ENCODE assay signal across 27 cellular contexts in genomic region chr3:13705702-13706280, GRCh38.
A peak's percentile ranks its signal among the peaks of the same experiment; 100 is the strongest.
DNase-seq lines count a peak whose midpoint lies in the region; ATAC-seq and TF ChIP-seq lines count a peak whose summit lies in the region.
"Had no signal": no experiment of that assay in that cellular context is flagged by ENCODE, and none has a peak within 500 bp of the region (broad histone marks: within the 10 kb centered on the region; RNA-seq: fewer than 3 reads in every experiment).

No MANE protein-coding gene starts in this region.

- H3K36me3 Mint-ChIP-seq in endodermal cell (ENCODE audit: low read depth): no peaks in the 10 kb centered on the region
- H3K36me3 Mint-ChIP-seq: CD4-positive, alpha-beta memory T cell; stimulated activated memory B cell treated with anti-CD40 and anti-IgM and Interleukin-4, amounts not matched to agents 10 μg/mL and 1 μg/mL and 100 μg/mL, for 72 hours had no signal

- ATAC-seq in heart right ventricle (no peak), aorta (ENCODE audit: low FRiP score) (no peak), HG03159 (IDR thresholded peaks at IDR 0.05; ENCODE audit: unreplicated experiment) (no peak)
- ATAC-seq: stimulated activated memory B cell treated with anti-CD40 and anti-IgM and Interleukin-4, amounts not matched to agents 10 μg/mL and 1 μg/mL and 100 μg/mL, for 72 hours; T-helper 17 cell had no signal

- H3K9ac ChIP-seq in endodermal cell (ENCODE audit: extremely low read depth, low read length, poor library complexity, severe bottlenecking): no peak overlapping the region
- H3K9ac ChIP-seq: SK-N-SH had no signal

- no peak overlapping the region for H3K27ac Mint-ChIP-seq in endodermal cell
- H3K27ac Mint-ChIP-seq: activated CD4-positive, alpha-beta T cell treated with anti-CD3 and anti-CD28 coated beads, Interleukin-2, amount 10 ng/mL, durations not matched to agents 7 days and 5 days; CD4-positive, alpha-beta memory T cell; H9; stimulated activated memory B cell treated with anti-CD40 and anti-IgM and Interleukin-4, amounts not matched to agents 10 μg/mL and 1 μg/mL and 100 μg/mL, for 72 hours; T-helper 17 cell had no signal

- intact Hi-C loops in heart right ventricle (cut with DNase I): no loop called here
- intact Hi-C loops in posterior vena cava (cut with DNase I): no loop called here
- intact Hi-C loops in aorta (cut with DNase I): no loop called here

- H3K4me1 Mint-ChIP-seq in endodermal cell: no peaks in the 10 kb centered on the region
- H3K4me1 Mint-ChIP-seq: activated CD4-positive, alpha-beta T cell treated with anti-CD3 and anti-CD28 coated beads, Interleukin-2, amount 10 ng/mL, durations not matched to agents 7 days and 5 days; CD4-positive, alpha-beta memory T cell; H9; stimulated activated memory B cell treated with anti-CD40 and anti-IgM and Interleukin-4, amounts not matched to agents 10 μg/mL and 1 μg/mL and 100 μg/mL, for 72 hours; T-helper 17 cell had no signal

- H3K36me3 ChIP-seq in right atrium auricular region (no peaks in the 10 kb centered on the region), heart right ventricle (no peaks in the 10 kb centered on the region), endodermal cell (ENCODE audit: control insufficient read depth, insufficient read depth, low read length) (no peaks in the 10 kb centered on the region), aorta (ENCODE audit: control insufficient read depth in 1 of 2, insufficient read depth in 2 of 2, low read length in 1 of 2) (no peaks in the 10 kb centered on the region)
- H3K36me3 ChIP-seq: thoracic aorta had no signal

- no peak overlapping the region for H3K27ac ChIP-seq in right atrium auricular region
- H3K27ac ChIP-seq in heart right ventricle: no peak overlapping the region
- H3K27ac ChIP-seq in endodermal cell (ENCODE audit: low read depth, low read length): no peak overlapping the region
- no peak overlapping the region for H3K27ac ChIP-seq in aorta (ENCODE audit: low read depth in 1 of 2, low read length in 2 of 2)
- H3K27ac ChIP-seq: HL-60, RWPE1, thoracic aorta had no signal

- no peaks in the 10 kb centered on the region for H3K27me3 ChIP-seq in right atrium auricular region
- H3K27me3 ChIP-seq in heart right ventricle: peaks cover 0 to 34% (median 14%) of the 10 kb centered on the region in 7 donors
- H3K27me3 ChIP-seq in endodermal cell (ENCODE audit: control insufficient read depth, insufficient read depth, low read length, poor library complexity, severe bottlenecking): peaks cover 7% of the 10 kb centered on the region
- no peaks in the 10 kb centered on the region for H3K27me3 ChIP-seq in aorta (ENCODE audit: control insufficient read depth in 1 of 2, insufficient read depth in 2 of 2, low read length in 1 of 2)

- no peak for TF ChIP-seq CTCF in right atrium auricular region (IDR thresholded peaks at IDR 0.05)
- TF ChIP-seq CTCF in heart right ventricle (IDR thresholded peaks at IDR 0.05): no peak
- no peak for TF ChIP-seq CTCF in endodermal cell (conservative IDR thresholded peaks at IDR 0.05)

- no peak overlapping the region for H3K4me3 Mint-ChIP-seq in endodermal cell
- H3K4me3 Mint-ChIP-seq: activated CD4-positive, alpha-beta T cell treated with anti-CD3 and anti-CD28 coated beads, Interleukin-2, amount 10 ng/mL, durations not matched to agents 7 days and 5 days; CD4-positive, alpha-beta memory T cell; H9; stimulated activated memory B cell treated with anti-CD40 and anti-IgM and Interleukin-4, amounts not matched to agents 10 μg/mL and 1 μg/mL and 100 μg/mL, for 72 hours; T-helper 17 cell had no signal

- peaks cover 58% of the 10 kb centered on the region for H3K27me3 Mint-ChIP-seq in endodermal cell (ENCODE audit: insufficient read depth)
- H3K27me3 Mint-ChIP-seq: activated CD4-positive, alpha-beta T cell treated with anti-CD3 and anti-CD28 coated beads, Interleukin-2, amount 10 ng/mL, durations not matched to agents 7 days and 5 days; T-helper 17 cell had no signal

- H3K9me3 ChIP-seq in right atrium auricular region (peaks cover 0 to 5% of the 10 kb centered on the region in 2 donors), heart right ventricle (peaks cover 0 to 16% (median 0%) of the 10 kb centered on the region in 11 donors), endodermal cell (ENCODE audit: control insufficient read depth, low read length) (no peaks in the 10 kb centered on the region), aorta (ENCODE audit: control insufficient read depth, low read length) (no peaks in the 10 kb centered on the region)
- H3K9me3 ChIP-seq: SK-N-SH, thoracic aorta had no signal

- peaks cover 5% of the 10 kb centered on the region for H3K9me3 Mint-ChIP-seq in endodermal cell

- H3K4me3 ChIP-seq in right atrium auricular region: no peak overlapping the region
- H3K4me3 ChIP-seq in heart right ventricle: no peak overlapping the region
- H3K4me3 ChIP-seq in endodermal cell (ENCODE audit: low read length): no peak overlapping the region
- no peak overlapping the region for H3K4me3 ChIP-seq in aorta (ENCODE audit: low read length in 2 of 2)
- H3K4me3 ChIP-seq: thoracic aorta had no signal

- DNase-seq in right atrium auricular region (ENCODE audit: low spot score) (peak; percentile 18), heart right ventricle (no peak), endodermal cell (peak; percentile 15), posterior vena cava (ENCODE audit: low spot score) (peak; percentile 40), aorta (peak; percentile 34 to 42), NCI-H1694 (lab: John Stamatoyannopoulos, UW) (no peak)
- DNase-seq: activated CD4-positive, alpha-beta T cell treated with anti-CD3 and anti-CD28 coated beads, Interleukin-2, amount 10 ng/mL, durations not matched to agents 7 days and 5 days; activated gamma-delta T cell; amniotic stem cell; CD4-positive, alpha-beta memory T cell; cortex of kidney; H9; kidney glomerular epithelial cell; mammary epithelial cell; NCI-H1048; NCI-H2029; NCI-H345; NCI-H774; nucleus accumbens; SK-N-SH; stimulated activated CD4-positive, alpha-beta T cell treated with anti-CD3 and anti-CD28 coated beads, Interleukin-4, amount 100 ng/mL, for 1 hour; T-helper 17 cell had no signal

- no peaks in the 10 kb centered on the region for H3K4me1 ChIP-seq in right atrium auricular region
- no peaks in the 10 kb centered on the region for H3K4me1 ChIP-seq in heart right ventricle
- no peaks in the 10 kb centered on the region for H3K4me1 ChIP-seq in endodermal cell (ENCODE audit: control insufficient read depth, insufficient read depth, low read length)
- H3K4me1 ChIP-seq in aorta (ENCODE audit: control insufficient read depth in 1 of 2, insufficient read depth in 2 of 2, low read length in 2 of 2): no peaks in the 10 kb centered on the region

- WGBS in heart right ventricle, 2 donors: 80 to 83% methylated on average over 4 of the region's 4 CpGs
- WGBS in endodermal cell (ENCODE audit: insufficient coverage in 1 of 2, insufficient read length in 1 of 2), 2 experiments: 71 to 88% methylated on average over 1 to 4 of the region's 4 CpGs
- 89% methylated on average over 4 of the region's 4 CpGs for WGBS in aorta, 2 donors

Comparison
In these comparisons a context has a peak if more than half of its experiments do, and no peak if none do; other contexts are left out.
1. DNase-seq: peak in right atrium auricular region (single experiment), endodermal cell (single experiment), posterior vena cava (single experiment) and aorta (2 of 2); none in heart right ventricle (0 of 2) and NCI-H1694 (single experiment).